Comparison of ENCODE assay signal across 10 cellular contexts in the genomic region with DNA sequence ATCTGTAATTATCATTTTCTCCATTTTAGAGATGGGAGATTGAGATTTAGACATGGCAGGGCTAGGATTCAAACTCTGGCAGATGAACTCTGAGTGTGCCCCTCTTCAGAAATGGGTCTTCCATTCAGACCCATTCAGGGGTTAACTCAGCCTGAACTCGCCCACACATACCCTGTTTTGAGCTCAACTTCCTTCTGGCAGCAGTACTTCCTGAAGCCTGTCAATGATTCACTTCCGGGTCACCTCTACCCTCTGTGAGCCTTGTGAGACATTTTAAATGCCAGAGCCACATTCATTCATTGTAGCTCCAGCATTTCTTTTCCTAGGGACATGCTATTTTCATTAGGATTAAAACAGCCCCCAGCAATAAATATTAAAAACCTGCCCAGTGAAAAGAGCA.
DNase-seq lines count a peak whose midpoint lies in the region; ATAC-seq, FAIRE-seq and TF ChIP-seq lines count a peak whose summit lies in the region.
"Had no signal": no experiment of that assay in that cellular context is flagged by ENCODE, and none has a peak within 500 bp of the region (broad histone marks: within the 10 kb centered on the region; RNA-seq: fewer than 3 reads in every experiment).

No MANE protein-coding gene starts in this region.

- no peak overlapping the region for H3K27ac ChIP-seq in A673 (ENCODE audit: low read depth, low read length, poor library complexity, severe bottlenecking)
- H3K27ac ChIP-seq in OCI-LY3 (ENCODE audit: low read length), result no peak overlapping the region
- H3K27ac ChIP-seq in H1 (ENCODE audit: low read depth, low read length), result no peak overlapping the region
- no peak overlapping the region for H3K27ac ChIP-seq in CD8-positive, alpha-beta memory T cell (ENCODE audit: low read depth, low read length)

- no peak overlapping the region for H3K4me3 ChIP-seq in A673 (ENCODE audit: low read depth, low read length, poor library complexity, severe bottlenecking)
- no peak overlapping the region for H3K4me3 ChIP-seq in OCI-LY3 (ENCODE audit: low read length)
- no peak overlapping the region for H3K4me3 ChIP-seq in H1 (ENCODE audit: extremely low read depth in 1 of 4, insufficient read depth in 2 of 4, low read depth in 3 of 4, low read length in 4 of 4)
- H3K4me3 ChIP-seq in CD8-positive, alpha-beta memory T cell (ENCODE audit: low read length), result no peak overlapping the region

- H3K23ac ChIP-seq in H1 (ENCODE audit: insufficient read length), result no peak overlapping the region

- no peak overlapping the region for H4K91ac ChIP-seq in H1 (replicated peaks; ENCODE audit: insufficient read length, low read length)

- H3K9ac ChIP-seq in OCI-LY3 (ENCODE audit: low read length) (no peak overlapping the region), H1 (replicated peaks in 1 of 4; ENCODE audit: extremely low read depth in 1 of 4, low read depth in 3 of 4, low read length in 3 of 4) (no peak overlapping the region)

- no peaks in the 10 kb centered on the region for H3K79me2 ChIP-seq in OCI-LY3 (ENCODE audit: low read length)
- H3K79me2 ChIP-seq in H1 (ENCODE audit: control insufficient read depth in 1 of 2, insufficient read depth in 2 of 2, low read length in 2 of 2), result no peaks in the 10 kb centered on the region

- CTCF ChIA-PET in A673 (lab: Charles Lee), result no interaction called here
- CTCF ChIA-PET in H1 (lab: Charles Lee; ENCODE audit: partially characterized antibody), result interaction anchor here (1.0 to 1.5 kb wide), 2 partner anchors 11 to 51 kb away, joined by 3 read pairs; no protein-coding TSS in a partner anchor
- CTCF ChIA-PET in CD8-positive, alpha-beta memory T cell (lab: Charles Lee), result no interaction called here

- H3K27me3 Mint-ChIP-seq in naive thymus-derived CD8-positive, alpha-beta T cell, result no peaks in the 10 kb centered on the region
- H3K27me3 Mint-ChIP-seq in CD8-positive, alpha-beta memory T cell, result no peaks in the 10 kb centered on the region

- no peaks in the 10 kb centered on the region for H3K79me1 ChIP-seq in H1 (ENCODE audit: low read depth, low read length)

- no peak overlapping the region for H3K4me2 ChIP-seq in OCI-LY3 (ENCODE audit: low read length)
- H3K4me2 ChIP-seq in H1 (ENCODE audit: insufficient read depth in 1 of 2, low read depth in 2 of 2, low read length in 2 of 2), result no peak overlapping the region

- no peak for TF ChIP-seq POLR2A in H1 (IDR thresholded peaks at IDR 0.05; ENCODE audit: control extremely low read depth in 1 of 2, low read depth in 2 of 2, low read length in 2 of 2)

- H3K18ac ChIP-seq in H1 (ENCODE audit: extremely low read depth, low read length), result no peak overlapping the region

- H4K5ac ChIP-seq in H1 (ENCODE audit: insufficient read length, low read depth, low read length), result no peak overlapping the region

- BruUV-seq in A673 (replicated peaks; lab: Mats Ljungman, UMichigan), result no TSS peak

- intact Hi-C loops in A673 (cut with micrococcal nuclease; ENCODE audit: unreplicated experiment), result no loop called here

- H2BK12ac ChIP-seq in H1 (ENCODE audit: low read depth, low read length), result no peak overlapping the region

- no peaks in the 10 kb centered on the region for H3K23me2 ChIP-seq in H1 (ENCODE audit: low read depth, low read length)

- no peak overlapping the region for H2BK20ac ChIP-seq in H1 (ENCODE audit: low read length)

- no peak for TF ChIP-seq EP300 in H1 (IDR thresholded peaks at IDR 0.05; ENCODE audit: borderline replicate concordance in 1 of 2, low read depth in 2 of 2, low read length in 2 of 2)

- H3K9me3 ChIP-seq in A673 (ENCODE audit: low read depth, low read length, poor library complexity, severe bottlenecking) (no peaks in the 10 kb centered on the region), OCI-LY3 (ENCODE audit: insufficient read depth, low read length) (no peaks in the 10 kb centered on the region), H1 (ENCODE audit: insufficient read depth in 2 of 2, low read depth in 1 of 2, low read length in 1 of 2) (no peaks in the 10 kb centered on the region)
- no peaks in the 10 kb centered on the region for H3K9me3 ChIP-seq in CD8-positive, alpha-beta memory T cell (ENCODE audit: low read length)

- 89% methylated on average over 2 of the region's 2 CpGs; no CpG with 5 or more reads in 1 of the 2 experiments for WGBS in H1 (ENCODE audit: extremely low coverage in 1 of 2, insufficient coverage in 1 of 2, insufficient read length in 1 of 2, insufficient replicate concordance in 2 of 2, low coverage in 1 of 2, low lambda C conversion rate in 2 of 2, missing lambda C conversion rate in 1 of 2), 2 experiments

- TF ChIP-seq RAD21 in H1 (IDR thresholded peaks at IDR 0.05 in 1 of 2, conservative IDR thresholded peaks at IDR 0.05 in 1 of 2; ENCODE audit: low read depth in 2 of 2, low read length in 2 of 2), result no peak

- H3K36me3 ChIP-seq in A673 (ENCODE audit: insufficient read depth, low read length, poor library complexity, severe bottlenecking), result no peaks in the 10 kb centered on the region
- no peaks in the 10 kb centered on the region for H3K36me3 ChIP-seq in OCI-LY3 (replicated peaks; ENCODE audit: low read depth, low read length)
- H3K36me3 ChIP-seq in H1 (ENCODE audit: control insufficient read depth in 2 of 4, insufficient read depth in 4 of 4, low read length in 3 of 4), result no peaks in the 10 kb centered on the region
- no peaks in the 10 kb centered on the region for H3K36me3 ChIP-seq in CD8-positive, alpha-beta memory T cell (ENCODE audit: insufficient read depth, low read length)

- H2BK120ac ChIP-seq in H1 (replicated peaks; ENCODE audit: low read depth, low read length), result no peak overlapping the region

- no peak overlapping the region for H3K4me3 Mint-ChIP-seq in naive thymus-derived CD8-positive, alpha-beta T cell
- H3K4me3 Mint-ChIP-seq in CD8-positive, alpha-beta memory T cell, result peak overlapping the region in 1 of 7 donors; percentile 71

- H3K4ac ChIP-seq in H1 (replicated peaks; ENCODE audit: insufficient read length, low read depth, low read length), result no peak overlapping the region

- H2BK5ac ChIP-seq in H1 (ENCODE audit: low read depth, low read length), result no peak overlapping the region

- peaks cover 0 to 8% (median 2%) of the 10 kb centered on the region in 9 donors for H3K9me3 Mint-ChIP-seq in naive thymus-derived CD8-positive, alpha-beta T cell
- H3K9me3 Mint-ChIP-seq in CD8-positive, alpha-beta memory T cell, result peaks cover 0 to 7% (median 5%) of the 10 kb centered on the region in 5 donors

- no peak for FAIRE-seq in H1 (lab: Jason Lieb, UNC)

- H2AFZ ChIP-seq in OCI-LY3 (ENCODE audit: low read depth, low read length) (0 out of 2 replicates have a peak overlapping the region, but pooled peaks have one; percentile 42), H1 (ENCODE audit: low read length) (no peak overlapping the region; the same call in 1 of the 2 replicates)

- H3K56ac ChIP-seq in H1 (replicated peaks; ENCODE audit: insufficient read length, low read depth, low read length), result no peak overlapping the region

- no peak overlapping the region for H2BK15ac ChIP-seq in H1 (ENCODE audit: low read length)

- TF ChIP-seq CTCF in A673 (conservative IDR thresholded peaks at IDR 0.05; ENCODE audit: low read depth, low read length) (no peak), OCI-LY3 (IDR thresholded peaks at IDR 0.05; ENCODE audit: low read depth, low read length) (no peak), H1 (IDR thresholded peaks at IDR 0.05; ENCODE audit: control extremely low read depth in 1 of 3, insufficient read depth in 1 of 3, low read depth in 1 of 3, low read length in 3 of 3) (no peak)

- DNase-seq in A673 (ENCODE audit: low spot score), result peak; percentile 62
- DNase-seq in H1 (ENCODE audit: low read depth in 1 of 2, low spot score in 2 of 2), result no peak
- DNase-seq in naive thymus-derived CD8-positive, alpha-beta T cell, result no peak
- DNase-seq in NCI-H69 (lab: John Stamatoyannopoulos, UW), result no peak
- no peak for DNase-seq in CD8-positive, alpha-beta memory T cell
- DNase-seq in DMS153 (lab: John Stamatoyannopoulos, UW), result no peak
- DNase-seq: NCI-H1930, nucleus accumbens had no signal

- H4K20me1 ChIP-seq in OCI-LY3 (ENCODE audit: insufficient read depth, low read length) (no peaks in the 10 kb centered on the region), H1 (replicated peaks in 1 of 2; ENCODE audit: control insufficient read depth in 1 of 2, insufficient read depth in 2 of 2, low read length in 2 of 2) (no peaks in the 10 kb centered on the region)

- H3K27ac Mint-ChIP-seq in naive thymus-derived CD8-positive, alpha-beta T cell, result no peak overlapping the region
- peak overlapping the region in 1 of 8 donors; percentile 86 for H3K27ac Mint-ChIP-seq in CD8-positive, alpha-beta memory T cell

- peak; percentile 21 for ATAC-seq in GM18511 (IDR thresholded peaks at IDR 0.05; ENCODE audit: unreplicated experiment)
- no peak for ATAC-seq in naive thymus-derived CD8-positive, alpha-beta T cell

- H3K27me3 ChIP-seq in A673 (replicated peaks; ENCODE audit: insufficient read depth, low read depth, low read length, poor library complexity) (no peaks in the 10 kb centered on the region), OCI-LY3 (ENCODE audit: low read depth, low read length) (no peaks in the 10 kb centered on the region), H1 (replicated peaks in 1 of 4; ENCODE audit: control insufficient read depth in 3 of 4, extremely low read depth in 1 of 4, insufficient read depth in 3 of 4, low read length in 3 of 4) (no peaks in the 10 kb centered on the region)
- H3K27me3 ChIP-seq in CD8-positive, alpha-beta memory T cell (ENCODE audit: insufficient read depth, low read length, poor library complexity, severe bottlenecking), result no peaks in the 10 kb centered on the region

- H2AK5ac ChIP-seq in H1 (ENCODE audit: low read depth, low read length), result no peak overlapping the region

- H3K36me3 Mint-ChIP-seq in naive thymus-derived CD8-positive, alpha-beta T cell, result peaks cover 0 to 5% (median 0%) of the 10 kb centered on the region in 3 donors
- H3K36me3 Mint-ChIP-seq in CD8-positive, alpha-beta memory T cell, result peaks cover 2 to 19% (median 5%) of the 10 kb centered on the region in 3 donors

- H4K8ac ChIP-seq in H1 (ENCODE audit: extremely low read depth, insufficient read depth, low read length), result no peak overlapping the region

- H3K4me1 ChIP-seq in A673 (ENCODE audit: insufficient read depth, low read length, poor library complexity, severe bottlenecking), result peaks cover 19% of the 10 kb centered on the region
- no peaks in the 10 kb centered on the region for H3K4me1 ChIP-seq in OCI-LY3 (ENCODE audit: low read length)
- H3K4me1 ChIP-seq in H1 (replicated peaks in 1 of 4; ENCODE audit: control insufficient read depth in 3 of 4, insufficient read depth in 4 of 4, low read length in 3 of 4), result peaks cover 0 to 5% (median 2%) of the 10 kb centered on the region in 4 experiments; a peak in 4 of 7 replicates
- no peaks in the 10 kb centered on the region for H3K4me1 ChIP-seq in CD8-positive, alpha-beta memory T cell (ENCODE audit: insufficient read depth, low read length)

- no peak overlapping the region for H3K14ac ChIP-seq in H1 (ENCODE audit: insufficient read length)

- H3K4me1 Mint-ChIP-seq in naive thymus-derived CD8-positive, alpha-beta T cell, result peaks cover 9 to 25% (median 19%) of the 10 kb centered on the region in 4 donors
- peaks cover 18 to 28% (median 27%) of the 10 kb centered on the region in 3 donors for H3K4me1 Mint-ChIP-seq in CD8-positive, alpha-beta memory T cell

- POLR2A ChIA-PET in A673 (lab: Charles Lee; ENCODE audit: low non-redundant PET) (interaction anchor here (0.7 kb wide), 1 partner anchor 18 kb away, joined by 3 read pairs; no protein-coding TSS in a partner anchor), H1 (lab: Charles Lee; ENCODE audit: partially characterized antibody) (no interaction called here)
- POLR2A ChIA-PET in naive thymus-derived CD8-positive, alpha-beta T cell (lab: Charles Lee), result no interaction called here
- POLR2A ChIA-PET in CD8-positive, alpha-beta memory T cell (lab: Charles Lee), result no interaction called here
